22 cellular contexts compared by ENCODE assay signal in the genomic region with DNA sequence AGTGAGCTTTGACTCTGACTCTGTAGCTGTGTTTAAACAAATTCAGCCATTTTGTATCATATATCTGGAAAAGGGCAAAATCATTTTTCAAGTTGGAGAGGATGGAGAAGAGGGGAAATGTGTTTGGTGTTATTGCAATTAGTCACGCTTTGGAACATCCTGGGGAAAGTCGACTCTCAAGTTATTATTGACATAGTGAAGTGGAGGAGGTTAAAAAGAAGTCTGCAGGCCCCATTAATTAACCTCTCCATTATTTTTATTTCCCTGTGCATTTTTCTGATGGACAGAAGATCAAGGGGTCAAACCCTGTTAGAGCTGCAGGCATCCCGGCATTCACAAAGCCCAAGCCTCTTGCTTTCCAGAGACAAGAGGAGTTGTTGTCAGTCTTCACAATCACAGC.
"Had no signal": no experiment of that assay in that cellular context is flagged by ENCODE, and none has a peak within 500 bp of the region (broad histone marks: within the 10 kb centered on the region; RNA-seq: fewer than 3 reads in every experiment).

No MANE protein-coding gene starts in this region.

- H3K36me3 ChIP-seq: gastrocnemius medialis, pancreas, thyroid gland, upper lobe of right lung had no signal

- DNase-seq: activated CD4-positive, alpha-beta T cell treated with anti-CD3 and anti-CD28 coated beads, Interleukin-2, amount 10 ng/mL, durations not matched to agents 7 days and 5 days; activated CD8-positive, alpha-beta memory T cell treated with anti-CD3 and anti-CD28 coated beads, Interleukin-2, amount 10 ng/mL, durations not matched to agents 7 days and 5 days; activated CD8-positive, alpha-beta T cell treated with anti-CD3 and anti-CD28 coated beads for 36 hours; activated effector memory CD4-positive, alpha-beta T cell treated with anti-CD3 and anti-CD28 coated beads, Interleukin-2, amount 50 U/mL, for 16 hours; activated naive CD4-positive, alpha-beta T cell treated with anti-CD3 and anti-CD28 coated beads, Interleukin-2, amount 10 ng/mL, durations not matched to agents 7 days and 5 days; activated T-cell treated with anti-CD3 and anti-CD28 coated beads for 4 hours; effector CD8-positive, alpha-beta T cell; gastrocnemius medialis; hypothalamus; mesenchymal stem cell; pancreas; psoas muscle; right cardiac atrium; stimulated activated CD4-positive, alpha-beta T cell treated with anti-CD3 and anti-CD28 coated beads, Interleukin-1b, Interleukin-23, amount 100 ng/mL, for 48 hours; substantia nigra; thyroid gland; upper lobe of right lung had no signal

- H3K4me3 Mint-ChIP-seq: activated CD4-positive, alpha-beta T cell treated with anti-CD3 and anti-CD28 coated beads, Interleukin-2, amount 10 ng/mL, durations not matched to agents 7 days and 5 days; activated CD8-positive, alpha-beta memory T cell treated with anti-CD3 and anti-CD28 coated beads, Interleukin-2, amount 10 ng/mL, durations not matched to agents 7 days and 5 days; activated CD8-positive, alpha-beta T cell treated with anti-CD3 and anti-CD28 coated beads for 36 hours; activated naive CD4-positive, alpha-beta T cell treated with anti-CD3 and anti-CD28 coated beads, Interleukin-2, amount 10 ng/mL, durations not matched to agents 7 days and 5 days; nephron; stimulated activated naive CD8-positive, alpha-beta T cell treated with anti-CD3 and anti-CD28 coated beads, Interleukin-15, Interleukin-2, amounts not matched to agents 100 ng/mL and 50 ng/mL, for 24 hours; T-helper 2 cell treated with Interferon-gamma antibody and Interleukin-4, amounts not matched to agents 5 μg/mL and 100 μg/mL, for 36 hours had no signal

- ATAC-seq: activated CD4-positive, CD25-positive, alpha-beta regulatory T cell treated with anti-CD3 and anti-CD28 coated beads, Interleukin-2, amount 50 U/mL, for 24 hours; activated CD8-positive, alpha-beta memory T cell treated with anti-CD3 and anti-CD28 coated beads, Interleukin-2, amount 10 ng/mL, durations not matched to agents 7 days and 5 days; activated CD8-positive, alpha-beta T cell treated with anti-CD3 and anti-CD28 coated beads for 36 hours; gastrocnemius medialis; pancreas; psoas muscle; right cardiac atrium; upper lobe of right lung had no signal

- H3K4me1 ChIP-seq: gastrocnemius medialis, pancreas, psoas muscle, upper lobe of right lung had no signal

- H3K9me3 Mint-ChIP-seq: activated CD4-positive, alpha-beta T cell treated with anti-CD3 and anti-CD28 coated beads, Interleukin-2, amount 10 ng/mL, durations not matched to agents 7 days and 5 days; activated naive CD4-positive, alpha-beta T cell treated with anti-CD3 and anti-CD28 coated beads, Interleukin-2, amount 10 ng/mL, durations not matched to agents 7 days and 5 days; stimulated activated naive CD8-positive, alpha-beta T cell treated with anti-CD3 and anti-CD28 coated beads, Interleukin-15, Interleukin-2, amounts not matched to agents 100 ng/mL and 50 ng/mL, for 24 hours; T-helper 2 cell treated with Interferon-gamma antibody and Interleukin-4, amounts not matched to agents 5 μg/mL and 100 μg/mL, for 36 hours had no signal

- H3K27me3 Mint-ChIP-seq: activated CD4-positive, alpha-beta T cell treated with anti-CD3 and anti-CD28 coated beads, Interleukin-2, amount 10 ng/mL, durations not matched to agents 7 days and 5 days; activated CD8-positive, alpha-beta memory T cell treated with anti-CD3 and anti-CD28 coated beads, Interleukin-2, amount 10 ng/mL, durations not matched to agents 7 days and 5 days; activated naive CD4-positive, alpha-beta T cell treated with anti-CD3 and anti-CD28 coated beads, Interleukin-2, amount 10 ng/mL, durations not matched to agents 7 days and 5 days had no signal

- H3K27ac Mint-ChIP-seq: activated CD4-positive, alpha-beta T cell treated with anti-CD3 and anti-CD28 coated beads, Interleukin-2, amount 10 ng/mL, durations not matched to agents 7 days and 5 days; activated CD8-positive, alpha-beta memory T cell treated with anti-CD3 and anti-CD28 coated beads, Interleukin-2, amount 10 ng/mL, durations not matched to agents 7 days and 5 days; activated CD8-positive, alpha-beta T cell treated with anti-CD3 and anti-CD28 coated beads for 36 hours; activated naive CD4-positive, alpha-beta T cell treated with anti-CD3 and anti-CD28 coated beads, Interleukin-2, amount 10 ng/mL, durations not matched to agents 7 days and 5 days; nephron; stimulated activated naive CD8-positive, alpha-beta T cell treated with anti-CD3 and anti-CD28 coated beads, Interleukin-15, Interleukin-2, amounts not matched to agents 100 ng/mL and 50 ng/mL, for 24 hours; T-helper 2 cell treated with Interferon-gamma antibody and Interleukin-4, amounts not matched to agents 5 μg/mL and 100 μg/mL, for 36 hours had no signal

- H3K36me3 Mint-ChIP-seq: activated CD8-positive, alpha-beta memory T cell treated with anti-CD3 and anti-CD28 coated beads, Interleukin-2, amount 10 ng/mL, durations not matched to agents 7 days and 5 days; activated naive CD4-positive, alpha-beta T cell treated with anti-CD3 and anti-CD28 coated beads, Interleukin-2, amount 10 ng/mL, durations not matched to agents 7 days and 5 days had no signal

- H3K4me3 ChIP-seq: gastrocnemius medialis, pancreas, psoas muscle, thyroid gland, upper lobe of right lung had no signal

- H3K27me3 ChIP-seq: pancreas, thyroid gland had no signal

- H3K4me1 Mint-ChIP-seq: activated CD4-positive, alpha-beta T cell treated with anti-CD3 and anti-CD28 coated beads, Interleukin-2, amount 10 ng/mL, durations not matched to agents 7 days and 5 days; activated naive CD4-positive, alpha-beta T cell treated with anti-CD3 and anti-CD28 coated beads, Interleukin-2, amount 10 ng/mL, durations not matched to agents 7 days and 5 days; nephron had no signal

- H3K27ac ChIP-seq: gastrocnemius medialis, pancreas, psoas muscle, thyroid gland, upper lobe of right lung, VCaP had no signal

- H3K9me3 ChIP-seq: gastrocnemius medialis, pancreas, thyroid gland, upper lobe of right lung had no signal
